18 cellular contexts compared by ENCODE assay signal in the genomic region with DNA sequence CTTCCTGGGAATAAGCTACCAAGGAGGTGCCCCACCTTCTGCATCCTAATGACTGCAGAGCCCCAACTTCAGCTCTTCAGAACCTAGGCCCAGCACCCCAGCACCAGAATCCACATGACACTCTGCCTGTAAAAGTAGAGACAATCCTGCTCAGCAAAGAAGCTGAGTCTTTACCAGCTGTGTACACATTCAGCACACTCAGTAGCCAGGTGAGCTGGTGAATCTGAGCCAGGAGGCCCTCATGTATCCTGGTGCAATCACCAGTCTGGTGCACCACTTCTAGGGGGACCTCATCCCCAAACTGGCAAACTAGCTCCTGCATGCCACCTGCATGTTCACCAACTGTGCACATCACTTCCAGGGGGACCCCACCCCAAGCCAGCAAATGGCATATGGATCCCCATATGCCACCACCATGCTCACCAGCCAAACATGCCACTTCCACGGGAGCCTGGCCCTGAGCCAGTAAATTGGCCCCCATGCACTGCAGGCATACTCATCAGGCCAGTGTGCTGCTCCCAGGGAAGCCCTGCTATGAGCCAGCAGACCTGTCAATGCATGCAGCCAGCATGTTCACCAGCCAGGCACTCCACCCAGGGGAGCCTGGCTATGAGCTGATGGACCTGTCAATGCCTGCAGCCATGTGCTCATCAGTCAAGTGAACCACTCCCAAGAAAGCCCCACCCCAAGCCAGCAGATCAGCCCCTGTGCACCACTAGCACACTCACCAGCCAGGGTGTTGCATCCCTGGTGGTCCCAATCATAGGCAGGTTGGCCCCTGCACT. TPM values are rescaled to one million over a fixed set of nuclear protein-coding genes. Genes with fewer than 3 reads are reported as not detected.
A peak's percentile ranks its signal among the peaks of the same experiment; 100 is the strongest.
DNase-seq lines count a peak whose midpoint lies in the region; ATAC-seq and TF ChIP-seq lines count a peak whose summit lies in the region.
"Had no signal": no experiment of that assay in that cellular context is flagged by ENCODE, and none has a peak within 500 bp of the region (broad histone marks: within the 10 kb centered on the region; RNA-seq: fewer than 3 reads in every experiment).

No MANE protein-coding gene starts in this region.

- peaks cover 8% of the 10 kb centered on the region for H3K27me3 Mint-ChIP-seq in chondrocyte (ENCODE audit: low read depth)

- no peak for TF ChIP-seq CTCF in chondrocyte (IDR thresholded peaks at IDR 0.05)

- ATAC-seq in GM18858 (IDR thresholded peaks at IDR 0.05; ENCODE audit: unreplicated experiment): no peak
- ATAC-seq: A549, HepG2 had no signal

- H3K27ac Mint-ChIP-seq in chondrocyte (ENCODE audit: unreplicated experiment): no peak overlapping the region
- H3K27ac Mint-ChIP-seq: CD4-positive, alpha-beta T cell had no signal

- H3K36me3 Mint-ChIP-seq in chondrocyte (ENCODE audit: low read depth): peaks cover 2% of the 10 kb centered on the region

- peaks cover 18% of the 10 kb centered on the region for H3K9me3 Mint-ChIP-seq in chondrocyte (ENCODE audit: low read depth)

- no peak overlapping the region for H3K4me3 Mint-ChIP-seq in chondrocyte (ENCODE audit: unreplicated experiment)
- H3K4me3 Mint-ChIP-seq: CD4-positive, alpha-beta T cell had no signal

- peaks cover 4% of the 10 kb centered on the region for H3K4me1 Mint-ChIP-seq in chondrocyte (ENCODE audit: low read depth)

- DNase-seq in SHP77 (lab: John Stamatoyannopoulos, UW) (peak; percentile 30 to 38), SHP77 treated with DMSO at 0.1 percent for 48 hours (lab: John Stamatoyannopoulos, UW) (no peak), chondrocyte (ENCODE audit: low spot score) (peak; percentile 53), mesenteric fat pad (ENCODE audit: low spot score) (peak; percentile 62), anterior cingulate cortex (lab: John Stamatoyannopoulos, UW) (no peak), dedifferentiated amniotic fluid mesenchymal stem cell (ENCODE audit: extremely low spot score) (no peak)
- DNase-seq: Caco-2; CD4-positive, alpha-beta T cell; DMS53; KG1; NCI-H1417 treated with DMSO at 0.1 percent for 48 hours; NCI-H2029; OCI-M1 had no signal

RNA-seq across cellular contexts. Expression of gene BTNL9, which starts 15.6 kb away (rescaled TPM):
- total RNA-seq in chondrocyte (not detected in 3 replicates), mesenteric fat pad (407 TPM)
- total RNA-seq: CD4-positive, alpha-beta T cell had no signal

RNA-seq across cellular contexts. Expression of gene BTNL3, which starts 35.8 kb away (rescaled TPM):
- total RNA-seq in chondrocyte (not detected in 3 replicates), mesenteric fat pad (0.29 TPM)
- total RNA-seq: Caco-2; CD4-positive, alpha-beta T cell; H1; HepG2; NCI-H460 had no signal

Comparison
In these comparisons a context has a peak if more than half of its experiments do, and no peak if none do; other contexts are left out.
1. DNase-seq: peak in SHP77 (2 of 2), chondrocyte (single experiment) and mesenteric fat pad (single experiment); none in SHP77 treated with DMSO at 0.1 percent for 48 hours (single experiment), anterior cingulate cortex (0 of 58) and dedifferentiated amniotic fluid mesenchymal stem cell (single experiment).
2. RNA of gene BTNL9, which starts 15.6 kb away (total RNA-seq): 407 TPM in mesenteric fat pad (single experiment); not detected in chondrocyte; every median in the first group is over 100 times any median in the second.